Comparison of ENCODE assay signal across 8 cellular contexts in the genomic region with DNA sequence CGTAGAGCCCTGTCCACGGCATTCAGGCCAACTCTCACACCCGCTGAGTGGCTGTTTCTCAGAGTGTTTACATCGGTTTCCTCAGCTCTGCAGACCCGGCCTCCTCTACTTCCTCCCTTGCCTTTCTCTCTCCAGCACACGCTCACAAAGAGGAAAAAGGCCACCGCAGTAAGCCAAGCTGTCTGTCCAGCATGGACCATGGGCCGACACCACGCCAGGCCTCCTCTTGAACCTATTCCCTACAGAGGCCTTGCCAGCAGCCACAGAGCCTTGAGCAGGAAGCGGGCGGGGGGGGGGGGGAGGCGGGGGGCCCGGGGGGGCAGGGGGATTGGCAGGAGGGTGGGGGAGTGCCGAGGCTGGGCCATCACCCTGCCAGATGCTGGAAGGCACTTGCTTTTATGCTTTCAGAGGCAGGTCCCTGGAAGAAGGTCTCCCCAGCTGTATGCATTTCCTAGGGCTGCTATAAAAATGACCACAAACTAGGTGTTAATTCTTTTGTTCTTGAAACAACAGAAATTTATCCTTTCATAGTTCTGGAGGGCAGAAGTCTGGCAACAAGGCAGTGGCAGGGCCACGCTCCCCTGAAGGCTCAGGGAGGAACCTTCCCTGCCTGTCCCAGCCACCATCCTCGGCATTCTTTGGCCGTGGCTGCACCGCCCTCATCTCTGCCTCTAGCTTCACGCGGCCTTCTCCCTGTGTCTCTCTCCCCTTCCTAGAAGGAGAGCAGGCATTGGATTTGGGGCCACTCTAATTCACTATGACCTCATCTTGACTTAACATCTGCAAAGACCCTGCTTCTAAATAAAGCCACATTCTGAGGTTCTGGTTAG.
DNase-seq lines count a peak whose midpoint lies in the region; ATAC-seq and TF ChIP-seq lines count a peak whose summit lies in the region.

No MANE protein-coding gene starts in this region.

- H3K9me3 ChIP-seq in adrenal gland (replicated peaks in 1 of 3) (no peaks in the 10 kb centered on the region), thyroid gland (no peaks in the 10 kb centered on the region)

- H3K4me1 ChIP-seq in adrenal gland (replicated peaks in 1 of 2) (peaks cover 13 to 38% of the 10 kb centered on the region in 2 donors), thyroid gland (peaks cover 26 to 54% of the 10 kb centered on the region in 2 donors)

- no peak for ATAC-seq in GM18505 (IDR thresholded peaks at IDR 0.05; ENCODE audit: unreplicated experiment)

- peaks cover 16% of the 10 kb centered on the region for H3K27me3 Mint-ChIP-seq in activated naive CD4-positive, alpha-beta T cell treated with anti-CD3 and anti-CD28 coated beads, Interleukin-2, amount 10 ng/mL, durations not matched to agents 7 days and 5 days
- no peaks in the 10 kb centered on the region for H3K27me3 Mint-ChIP-seq in nephron progenitor cell (ENCODE audit: low read depth, poor library complexity)

- H3K4me3 Mint-ChIP-seq in activated naive CD4-positive, alpha-beta T cell treated with anti-CD3 and anti-CD28 coated beads, Interleukin-2, amount 10 ng/mL, durations not matched to agents 7 days and 5 days, result no peak overlapping the region
- H3K4me3 Mint-ChIP-seq in nephron progenitor cell, result no peak overlapping the region

- H3K27ac ChIP-seq in adrenal gland (peak overlapping the region in 4 of 5 donors; percentile 7 to 90 (median 66)), layer of hippocampus (ENCODE audit: low read depth, low read length) (peak overlapping the region; percentile 72), thyroid gland (peak overlapping the region; percentile 64 to 91 (median 78))

- CTCF ChIA-PET in activated naive CD4-positive, alpha-beta T cell treated with anti-CD3 and anti-CD28 coated beads, Interleukin-2, amount 10 ng/mL, durations not matched to agents 7 days and 5 days (lab: Charles Lee), result no interaction called here

- WGBS in adrenal gland, 4 donors, result 30 to 39% (median 34%) methylated on average over 12 to 20 of the region's 20 CpGs
- WGBS in thyroid gland, 2 donors, result 47 to 56% methylated on average over 15 to 18 of the region's 20 CpGs

- intact Hi-C loops in adrenal gland (cut with DNase I) (loop anchor here in 1 of 2 donors (10.0 kb wide), 1 partner anchor 200 kb away; a partner anchor contains a TSS), thyroid gland (cut with DNase I) (no loop called here)

- H3K4me3 ChIP-seq in adrenal gland (no peak overlapping the region), thyroid gland (replicated peaks in 1 of 3) (no peak overlapping the region)

- TF ChIP-seq POLR2A in adrenal gland (IDR thresholded peaks at IDR 0.05) (no peak), thyroid gland (IDR thresholded peaks at IDR 0.05) (no peak), GM18505 (IDR thresholded peaks at IDR 0.05; ENCODE audit: borderline replicate concordance, extremely low read depth, insufficient read depth, insufficient read length) (no peak)

- peaks cover 23% of the 10 kb centered on the region for H3K4me1 Mint-ChIP-seq in activated naive CD4-positive, alpha-beta T cell treated with anti-CD3 and anti-CD28 coated beads, Interleukin-2, amount 10 ng/mL, durations not matched to agents 7 days and 5 days
- peaks cover 63% of the 10 kb centered on the region for H3K4me1 Mint-ChIP-seq in nephron progenitor cell

- H3K27me3 ChIP-seq in adrenal gland (no peaks in the 10 kb centered on the region), layer of hippocampus (ENCODE audit: control insufficient read depth, insufficient read depth, low read length) (no peaks in the 10 kb centered on the region), thyroid gland (no peaks in the 10 kb centered on the region)

- H3K27ac Mint-ChIP-seq in activated naive CD4-positive, alpha-beta T cell treated with anti-CD3 and anti-CD28 coated beads, Interleukin-2, amount 10 ng/mL, durations not matched to agents 7 days and 5 days, result peak overlapping the region; percentile 75
- H3K27ac Mint-ChIP-seq in nephron progenitor cell, result no peak overlapping the region

- DNase-seq in activated naive CD4-positive, alpha-beta T cell treated with anti-CD3 and anti-CD28 coated beads, Interleukin-2, amount 10 ng/mL, durations not matched to agents 7 days and 5 days, result peak; percentile 27
- DNase-seq in activated naive CD4-positive, alpha-beta T cell treated with Interleukin-2 at 50 U/mL for 16 hours, result no peak
- DNase-seq in adrenal gland (peak in 5 of 7 donors; percentile 46 to 77 (median 59)), thyroid gland (peak; percentile 48 to 60), nephron progenitor cell (no peak)
- DNase-seq in stimulated activated CD4-positive, alpha-beta T cell treated with anti-CD3 and anti-CD28 coated beads, Interleukin-1b, Interleukin-23, amount 100 ng/mL, for 48 hours, result no peak

- H3K36me3 ChIP-seq in adrenal gland (replicated peaks in 1 of 2) (no peaks in the 10 kb centered on the region), thyroid gland (no peaks in the 10 kb centered on the region)

- TF ChIP-seq CTCF in adrenal gland (IDR thresholded peaks at IDR 0.05), result no peak
- no peak for TF ChIP-seq CTCF in thyroid gland (IDR thresholded peaks at IDR 0.05)
- TF ChIP-seq CTCF in nephron progenitor cell (IDR thresholded peaks at IDR 0.05), result no peak

- no peaks in the 10 kb centered on the region for H3K9me3 Mint-ChIP-seq in activated naive CD4-positive, alpha-beta T cell treated with anti-CD3 and anti-CD28 coated beads, Interleukin-2, amount 10 ng/mL, durations not matched to agents 7 days and 5 days
- H3K9me3 Mint-ChIP-seq in nephron progenitor cell, result peaks cover 3% of the 10 kb centered on the region

- no peaks in the 10 kb centered on the region for H3K36me3 Mint-ChIP-seq in activated naive CD4-positive, alpha-beta T cell treated with anti-CD3 and anti-CD28 coated beads, Interleukin-2, amount 10 ng/mL, durations not matched to agents 7 days and 5 days
- H3K36me3 Mint-ChIP-seq in nephron progenitor cell (ENCODE audit: low read depth), result no peaks in the 10 kb centered on the region

Comparison
In these comparisons a context has a peak if more than half of its experiments do, and no peak if none do; other contexts are left out.
1. DNase-seq: peak in activated naive CD4-positive, alpha-beta T cell treated with anti-CD3 and anti-CD28 coated beads, Interleukin-2, amount 10 ng/mL, durations not matched to agents 7 days and 5 days (single experiment), adrenal gland (5 of 7) and thyroid gland (2 of 2); none in activated naive CD4-positive, alpha-beta T cell treated with Interleukin-2 at 50 U/mL for 16 hours (single experiment), stimulated activated CD4-positive, alpha-beta T cell treated with anti-CD3 and anti-CD28 coated beads, Interleukin-1b, Interleukin-23, amount 100 ng/mL, for 48 hours (single experiment) and nephron progenitor cell (single experiment).
2. Peak in every context shown above with its lines, with median percentiles within 50 percentile points of each other: H3K27ac ChIP-seq.